In the genomic region with DNA sequence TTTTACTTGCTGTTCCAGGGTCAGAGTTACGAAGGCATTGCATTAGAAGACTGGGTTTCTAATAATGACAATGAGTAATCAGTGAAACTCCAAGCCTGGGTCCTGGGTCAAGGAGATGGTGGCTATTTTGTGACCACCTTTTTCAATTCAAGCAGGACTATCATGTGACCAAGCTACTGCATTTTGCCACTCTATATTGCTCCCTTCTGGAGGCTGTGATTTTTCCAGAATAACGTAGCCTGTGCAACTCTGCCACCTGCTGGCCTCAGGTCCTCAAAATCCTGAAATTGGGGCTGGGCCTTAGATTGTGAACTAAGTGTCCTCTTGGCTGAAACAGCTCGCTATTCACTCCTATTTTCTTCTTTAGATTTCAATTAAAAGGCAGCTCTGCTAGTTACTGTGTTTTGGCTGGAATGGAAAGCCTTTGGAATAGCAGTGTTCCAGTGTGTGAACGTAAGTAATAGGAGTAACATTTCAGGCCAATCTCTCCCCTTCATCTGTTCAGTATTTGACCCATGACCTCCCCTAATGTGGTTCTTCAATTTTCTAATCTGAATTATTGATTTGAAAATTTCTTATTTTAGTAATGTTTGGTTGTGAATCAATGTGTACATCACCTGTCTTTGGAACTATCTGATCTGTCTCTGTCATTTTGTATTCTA, we compare ENCODE assay signal across 9 cellular contexts. TPM values are rescaled to one million over a fixed set of nuclear protein-coding genes. Genes with fewer than 3 reads are reported as not detected.
DNase-seq lines count a peak whose midpoint lies in the region; ATAC-seq and TF ChIP-seq lines count a peak whose summit lies in the region.
"Had no signal": no experiment of that assay in that cellular context is flagged by ENCODE, and none has a peak within 500 bp of the region (broad histone marks: within the 10 kb centered on the region; RNA-seq: fewer than 3 reads in every experiment).

No MANE protein-coding gene starts in this region.

- H3K4me3 Mint-ChIP-seq in GM23338, result no peak overlapping the region

- no peaks in the 10 kb centered on the region for H3K9me2 ChIP-seq in GM23338 (ENCODE audit: insufficient read depth)

- peak; percentile 72 to 88 for TF ChIP-seq CTCF in GM23338 (conservative IDR thresholded peaks at IDR 0.05; ENCODE audit: low read depth in 2 of 2)

- no peaks in the 10 kb centered on the region for H3K27me3 Mint-ChIP-seq in GM23338 (ENCODE audit: insufficient read depth, low read depth, poor library complexity)

- ATAC-seq in GM23338 (peak; percentile 91), GM19455 (IDR thresholded peaks at IDR 0.05; ENCODE audit: unreplicated experiment) (no peak), GM19395 (IDR thresholded peaks at IDR 0.05; ENCODE audit: unreplicated experiment) (no peak)

- H3K27me3 ChIP-seq in GM23338 (ENCODE audit: insufficient read depth), result no peaks in the 10 kb centered on the region

- no peak overlapping the region for H3K27ac Mint-ChIP-seq in GM23338

- no peaks in the 10 kb centered on the region for H3K9me3 Mint-ChIP-seq in GM23338

- peaks cover 9% of the 10 kb centered on the region; the same call in 2 of the 3 replicates for H3K4me1 Mint-ChIP-seq in GM23338

- no peak overlapping the region for H3K27ac ChIP-seq in GM23338 (ENCODE audit: low read depth)

- H3K79me2 ChIP-seq in GM23338 (replicated peaks; ENCODE audit: insufficient read depth), result no peaks in the 10 kb centered on the region

- no peaks in the 10 kb centered on the region for H4K20me1 ChIP-seq in GM23338 (replicated peaks; ENCODE audit: insufficient read depth)

- DNase-seq in Ammon's horn (ENCODE audit: low spot score) (peak; percentile 78), GM23338 (ENCODE audit: low spot score) (peak; percentile 85), NCI-H510A (lab: John Stamatoyannopoulos, UW) (peak; percentile 23), globus pallidus (ENCODE audit: low spot score) (peak; percentile 70), posterior cingulate gyrus (peak in 7 of 10 donors; percentile 17 to 87 (median 65))
- peak; percentile 57 to 62 for DNase-seq in activated T-cell treated with anti-CD3 and anti-CD28 coated beads, Interleukin-2, amount 50 U/mL, for 48 hours

- intact Hi-C loops in posterior cingulate gyrus (cut with DNase I), result no loop called here

- no peak overlapping the region for H3K4me3 ChIP-seq in GM23338

- H3K4me2 ChIP-seq in GM23338, result no peak overlapping the region

- peaks cover 7% of the 10 kb centered on the region; the same call in 1 of the 2 replicates for H3K4me1 ChIP-seq in GM23338 (ENCODE audit: insufficient read depth)

- no peaks in the 10 kb centered on the region for H3K36me3 ChIP-seq in GM23338 (ENCODE audit: insufficient read depth)

- no peaks in the 10 kb centered on the region for H3F3A ChIP-seq in GM23338 (replicated peaks; ENCODE audit: low read depth)

- H2AFZ ChIP-seq in GM23338, result peak overlapping the region; percentile 70; the same call in 1 of the 2 replicates

- no peaks in the 10 kb centered on the region for H3K36me3 Mint-ChIP-seq in GM23338 (ENCODE audit: low read depth)

TF ChIP-seq in GM23338, 12 proteins besides CTCF, POLR2A, EP300 and RAD21:
- TF ChIP-seq ETS1 (IDR thresholded peaks at IDR 0.05), result no peak
- TF ChIP-seq ZNF331 (CRISPR knock-in tag; IDR thresholded peaks at IDR 0.05; ENCODE audit: low read depth), result no peak
- TF ChIP-seq JUNB (IDR thresholded peaks at IDR 0.05; ENCODE audit: unreplicated experiment), result no peak
- no peak for TF ChIP-seq POLR2AphosphoS5 (IDR thresholded peaks at IDR 0.05; ENCODE audit: low read depth)
TF ChIP-seq in GM23338: peak in this region for 0.

RNA-seq across cellular contexts. Expression of gene CD46, which starts 52.9 kb away (rescaled TPM):
- total RNA-seq in GM23338 (2014; rRNA removed; shearing (Covaris generic)), result 173 and 199 TPM in 2 replicates
- 173 and 209 TPM in 2 replicates for polyA plus RNA-seq in GM23338 (2016; fragmentation: Nextera tagmentation; extraction: Ambion mirVana)

RNA-seq across cellular contexts. Expression of gene CR1L, which starts 54.0 kb away (rescaled TPM):
- 2.9 and 5.8 TPM in 2 replicates for total RNA-seq in GM23338 (2014; rRNA removed; shearing (Covaris generic))
- polyA plus RNA-seq in GM23338 (2016; fragmentation: Nextera tagmentation; extraction: Ambion mirVana), result 13.4 and 21.4 TPM in 2 replicates
- total RNA-seq: pulmonary artery endothelial cell had no signal

Comparison
In these comparisons a context has a peak if more than half of its experiments do, and no peak if none do; other contexts are left out.
1. DNase-seq: peak in every context shown above with its lines; median percentile 85 in GM23338; 78 in Ammon's horn; 70 in globus pallidus; 65 in posterior cingulate gyrus; 60 in activated T-cell treated with anti-CD3 and anti-CD28 coated beads, Interleukin-2, amount 50 U/mL, for 48 hours; 23 in NCI-H510A.